In the genomic region with DNA sequence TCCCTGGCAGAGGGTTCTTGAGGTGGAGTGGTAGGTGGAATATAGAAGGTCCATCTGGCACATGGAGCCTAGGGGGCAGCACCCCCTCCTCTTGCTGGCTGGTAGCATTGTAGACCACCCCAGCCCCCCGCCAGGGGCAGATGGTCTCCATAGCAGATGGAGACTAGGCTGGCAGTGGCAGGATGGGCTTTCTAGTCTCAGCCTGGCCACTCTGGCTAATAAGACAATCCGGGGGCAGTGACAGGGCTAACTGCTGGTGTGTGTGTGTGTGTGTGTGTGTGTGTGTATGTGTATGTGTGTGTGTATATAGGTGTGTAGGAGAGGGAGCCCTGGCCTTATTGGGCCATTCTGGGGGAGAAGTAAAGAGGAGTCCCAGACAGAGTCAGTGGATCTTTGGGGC, we compare ENCODE assay signal across 9 cellular contexts. TPM values are rescaled to one million over a fixed set of nuclear protein-coding genes. Genes with fewer than 3 reads are reported as not detected.
DNase-seq lines count a peak whose midpoint lies in the region; ATAC-seq and TF ChIP-seq lines count a peak whose summit lies in the region.
"Had no signal": no experiment of that assay in that cellular context is flagged by ENCODE, and none has a peak within 500 bp of the region (broad histone marks: within the 10 kb centered on the region; RNA-seq: fewer than 3 reads in every experiment).

No MANE protein-coding gene starts in this region.

- H3K27me3 Mint-ChIP-seq in activated T-helper 17 cell treated with anti-CD3 and anti-CD28 coated beads, Interleukin-2, amount 50 U/mL, for 72 hours, result no peaks in the 10 kb centered on the region
- no peaks in the 10 kb centered on the region for H3K27me3 Mint-ChIP-seq in natural killer cell (ENCODE audit: low read depth in 2 of 2)

- DNase-seq in GM13976 (ENCODE audit: low spot score), result peak; percentile 39
- DNase-seq in natural killer cell, result no peak
- DNase-seq in NOMO-1 treated with dmso at 0.1 percent for 144 hours (lab: John Stamatoyannopoulos, UW; ENCODE audit: unreplicated experiment), result no peak
- DNase-seq in NOMO-1 treated with DMSO at 0.1 percent for 48 hours (lab: John Stamatoyannopoulos, UW; ENCODE audit: unreplicated experiment), result no peak
- no peak for DNase-seq in NAMALWA (ENCODE audit: low spot score)
- DNase-seq in central memory CD4-positive, alpha-beta T cell, result no peak
- DNase-seq: KG1 had no signal

- H3K36me3 Mint-ChIP-seq in activated T-helper 17 cell treated with anti-CD3 and anti-CD28 coated beads, Interleukin-2, amount 50 U/mL, for 72 hours (ENCODE audit: low read depth), result peaks cover 33% of the 10 kb centered on the region
- peaks cover 7% of the 10 kb centered on the region for H3K36me3 Mint-ChIP-seq in natural killer cell

- TF ChIP-seq CTCF in GM13976 (IDR thresholded peaks at IDR 0.05; ENCODE audit: borderline replicate concordance, control extremely low read depth, extremely low read depth, insufficient read depth, missing control alignments), result no peak
- no peak for TF ChIP-seq CTCF in natural killer cell (IDR thresholded peaks at IDR 0.05)

- peak overlapping the region; percentile 74 for H3K4me3 Mint-ChIP-seq in activated T-helper 17 cell treated with anti-CD3 and anti-CD28 coated beads, Interleukin-2, amount 50 U/mL, for 72 hours
- no peak overlapping the region for H3K4me3 Mint-ChIP-seq in natural killer cell

- ATAC-seq in HG02970 (IDR thresholded peaks at IDR 0.05; ENCODE audit: low FRiP score, unreplicated experiment) (peak; percentile 16), natural killer cell (no peak)
- ATAC-seq in activated T-helper 17 cell treated with anti-CD3 and anti-CD28 coated beads, Interleukin-2, amount 50 U/mL, for 72 hours (replicated peaks), result no peak

- intact Hi-C loops in natural killer cell (cut with micrococcal nuclease), result no loop called here

- peaks cover 39% of the 10 kb centered on the region for H3K4me1 Mint-ChIP-seq in activated T-helper 17 cell treated with anti-CD3 and anti-CD28 coated beads, Interleukin-2, amount 50 U/mL, for 72 hours
- peaks cover 17 to 49% of the 10 kb centered on the region in 2 donors for H3K4me1 Mint-ChIP-seq in natural killer cell

- in situ Hi-C loops in GM13976 (cut with MboI; ENCODE audit: low sequenced_read_pairs, unreplicated experiment), result loop anchor here (10.0 to 25.0 kb wide), 2 partner anchors 556 to 784 kb away; no protein-coding TSS in a partner anchor

- H3K9me3 Mint-ChIP-seq in activated T-helper 17 cell treated with anti-CD3 and anti-CD28 coated beads, Interleukin-2, amount 50 U/mL, for 72 hours, result no peaks in the 10 kb centered on the region
- no peaks in the 10 kb centered on the region for H3K9me3 Mint-ChIP-seq in natural killer cell

- H3K27ac Mint-ChIP-seq in activated T-helper 17 cell treated with anti-CD3 and anti-CD28 coated beads, Interleukin-2, amount 50 U/mL, for 72 hours, result peak overlapping the region; percentile 91
- peak overlapping the region; percentile 57 to 62 for H3K27ac Mint-ChIP-seq in natural killer cell

RNA-seq across cellular contexts. Expression of a gene that starts 16.1 kb away (rescaled TPM):
- total RNA-seq in activated T-helper 17 cell treated with anti-CD3 and anti-CD28 coated beads, Interleukin-2, amount 50 U/mL, for 72 hours, result 10 to 100 TPM; 41.1 to 60.8 TPM
- 10 to 100 TPM; 13.4 to 20.7 (median 19.2) TPM for total RNA-seq in natural killer cell

RNA-seq across cellular contexts. Expression of a gene that starts 17.9 kb away (rescaled TPM):
- under 1 TPM; 0.11 TPM for total RNA-seq in activated T-helper 17 cell treated with anti-CD3 and anti-CD28 coated beads, Interleukin-2, amount 50 U/mL, for 72 hours
- under 1 TPM in 2 of 3 donors, not detected in 1; 0.12 to 0.15 TPM for total RNA-seq in natural killer cell

RNA-seq across cellular contexts. Expression of a gene that starts 23.4 kb away (rescaled TPM):
- total RNA-seq in activated T-helper 17 cell treated with anti-CD3 and anti-CD28 coated beads, Interleukin-2, amount 50 U/mL, for 72 hours, result 10 to 100 TPM in 1 of 2 donors, 1 to 10 TPM in 1; 8.6 to 15.5 TPM
- total RNA-seq in natural killer cell, result 10 to 100 TPM; 49.3 to 82.6 (median 53.6) TPM

RNA-seq across cellular contexts. Expression of a gene that starts 38.8 kb away (rescaled TPM):
- 100 to 1,000 TPM in 1 of 2 donors, 10 to 100 TPM in 1; 77.5 to 129 TPM for total RNA-seq in activated T-helper 17 cell treated with anti-CD3 and anti-CD28 coated beads, Interleukin-2, amount 50 U/mL, for 72 hours
- total RNA-seq in natural killer cell, result 10 to 100 TPM; 48.7 to 75.8 (median 71.1) TPM
